1 cellular context compared by ENCODE assay signal in the genomic region with DNA sequence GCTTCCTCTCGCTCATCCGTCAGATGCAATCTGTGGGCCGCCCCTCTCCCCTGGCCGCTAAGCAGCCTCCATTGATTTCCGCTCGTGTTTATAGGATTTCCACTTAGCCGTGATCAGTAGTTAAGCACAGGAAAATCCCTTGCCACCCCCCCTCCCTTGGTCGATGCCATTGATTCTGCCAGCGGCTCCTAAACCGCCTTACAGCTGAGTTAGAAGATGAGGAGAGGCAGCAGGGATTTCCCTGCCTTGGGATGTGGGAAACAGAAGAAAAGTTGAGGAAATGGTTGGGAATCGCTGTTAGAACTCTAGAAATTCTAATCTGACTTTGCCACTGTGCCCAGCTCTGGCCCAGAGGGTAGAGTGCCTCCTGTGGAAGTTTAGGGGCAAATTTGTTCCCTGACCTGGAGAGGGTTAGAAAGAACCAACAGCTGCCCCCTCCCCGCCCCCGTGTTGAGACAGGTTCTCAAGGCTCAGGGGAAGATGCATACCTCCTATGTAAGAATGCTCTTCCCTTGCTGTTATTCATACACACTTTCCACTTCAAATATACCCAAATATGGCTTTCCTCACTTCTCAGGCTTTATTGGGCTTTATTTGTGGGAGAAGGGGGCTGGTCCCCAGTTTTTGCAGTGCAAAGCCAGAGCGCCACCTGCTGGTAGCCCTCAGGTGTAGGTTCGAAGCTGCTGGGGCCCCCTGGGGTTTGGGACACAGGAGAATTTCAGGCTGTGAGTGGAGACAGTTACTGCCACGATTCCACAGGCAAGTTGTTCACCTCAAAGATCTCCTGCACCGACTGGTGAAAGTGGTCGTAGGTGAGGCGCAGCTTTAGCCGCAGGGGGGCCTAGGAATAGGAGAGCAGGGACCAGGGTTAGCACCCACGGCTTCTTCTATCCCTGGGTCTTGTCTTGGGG.
TF ChIP-seq lines count a peak whose summit lies in the region.

No MANE protein-coding gene starts in this region.

TF ChIP-seq in A549, 52 proteins besides CTCF, POLR2A, EP300 and RAD21:
- TF ChIP-seq SMC3 (IDR thresholded peaks at IDR 0.05) (peak; percentile 62), HOXA7 (CRISPR knock-in tag; IDR thresholded peaks at IDR 0.05) (no peak)
